1 cellular context compared by ENCODE assay signal in the genomic region with DNA sequence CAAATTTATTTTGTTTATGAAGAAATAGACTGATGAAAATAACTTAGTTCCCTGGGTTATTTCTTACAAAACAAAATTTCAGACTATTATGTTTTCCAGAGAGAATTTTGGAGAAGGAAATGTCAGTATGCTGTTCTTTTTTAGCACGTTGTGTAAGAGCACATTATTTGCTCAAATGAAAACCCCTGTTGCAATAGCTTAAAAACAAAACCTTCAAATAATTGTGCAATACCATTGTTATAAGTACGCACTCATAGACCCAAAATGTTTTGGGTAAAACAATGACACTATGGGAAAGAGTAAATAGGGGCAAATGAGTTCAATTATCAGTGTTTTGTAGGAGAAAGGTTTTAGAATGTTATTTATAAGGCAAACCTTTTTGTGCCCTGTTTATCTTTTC.
TF ChIP-seq lines count a peak whose summit lies in the region.

No MANE protein-coding gene starts in this region.

TF ChIP-seq in HEK293, 187 proteins besides CTCF, POLR2A, EP300 and RAD21 (continued from another document):
- TF ChIP-seq, protein P1, sequence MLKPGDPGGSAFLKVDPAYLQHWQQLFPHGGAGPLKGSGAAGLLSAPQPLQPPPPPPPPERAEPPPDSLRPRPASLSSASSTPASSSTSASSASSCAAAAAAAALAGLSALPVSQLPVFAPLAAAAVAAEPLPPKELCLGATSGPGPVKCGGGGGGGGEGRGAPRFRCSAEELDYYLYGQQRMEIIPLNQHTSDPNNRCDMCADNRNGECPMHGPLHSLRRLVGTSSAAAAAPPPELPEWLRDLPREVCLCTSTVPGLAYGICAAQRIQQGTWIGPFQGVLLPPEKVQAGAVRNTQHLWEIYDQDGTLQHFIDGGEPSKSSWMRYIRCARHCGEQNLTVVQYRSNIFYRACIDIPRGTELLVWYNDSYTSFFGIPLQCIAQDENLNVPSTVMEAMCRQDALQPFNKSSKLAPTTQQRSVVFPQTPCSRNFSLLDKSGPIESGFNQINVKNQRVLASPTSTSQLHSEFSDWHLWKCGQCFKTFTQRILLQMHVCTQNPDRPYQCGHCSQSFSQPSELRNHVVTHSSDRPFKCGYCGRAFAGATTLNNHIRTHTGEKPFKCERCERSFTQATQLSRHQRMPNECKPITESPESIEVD (tag by site-specific recombination; IDR thresholded peaks at IDR 0.05): peak; percentile 16; the same call in 1 of the 2 replicates
